ENCODE assay signal across 12 cellular contexts in genomic region chr13:98105929-98106336, GRCh38. TPM values are rescaled to one million over a fixed set of nuclear protein-coding genes. Genes with fewer than 3 reads are reported as not detected.
DNase-seq lines count a peak whose midpoint lies in the region; ATAC-seq and TF ChIP-seq lines count a peak whose summit lies in the region.
"Had no signal": no experiment of that assay in that cellular context is flagged by ENCODE, and none has a peak within 500 bp of the region (broad histone marks: within the 10 kb centered on the region; RNA-seq: fewer than 3 reads in every experiment).

No MANE protein-coding gene starts in this region.

- no peak overlapping the region for H2BK5ac ChIP-seq in H9 (ENCODE audit: insufficient read length, low read length)

- H2BK20ac ChIP-seq in H9 (ENCODE audit: low read depth, low read length, poor library complexity, severe bottlenecking), result no peak overlapping the region

- no peak overlapping the region for H3K4ac ChIP-seq in H9 (ENCODE audit: low read depth, low read length)

- H3K56ac ChIP-seq in H9 (ENCODE audit: insufficient read length, low read depth, low read length), result no peak overlapping the region

- intact Hi-C loops in left lung (cut with DNase I), result no loop called here
- intact Hi-C loops in natural killer cell (cut with micrococcal nuclease), result no loop called here

- H3K4me2 ChIP-seq in DND-41 (ENCODE audit: insufficient read depth, low read length) (no peak overlapping the region), H9 (ENCODE audit: insufficient read depth, insufficient read length, low read length) (no peak overlapping the region)

- WGBS in H9 (ENCODE audit: extremely low coverage, insufficient read length, low lambda C conversion rate), result no CpG with 5 or more reads among the region's 3 CpGs

- H3K9ac ChIP-seq in DND-41 (ENCODE audit: low read depth, low read length), result no peak overlapping the region
- H3K9ac ChIP-seq in H9 (ENCODE audit: extremely low read depth, insufficient read length, low read length), result no peak overlapping the region

- H3K4me3 Mint-ChIP-seq in H9 (no peak overlapping the region), natural killer cell (no peak overlapping the region)
- H3K4me3 Mint-ChIP-seq: natural killer cell treated with Interleukin-12 subunit alpha and Interleukin-12 subunit beta and Interleukin-15 and Interleukin-18, amount 100 ng/mL, for 72 hours had no signal

- H3K27me3 Mint-ChIP-seq in H9 (ENCODE audit: low read depth) (peaks cover 2% of the 10 kb centered on the region), natural killer cell (ENCODE audit: low read depth in 2 of 2) (peaks cover 0 to 9% of the 10 kb centered on the region in 2 donors)

- no peak overlapping the region for H2BK120ac ChIP-seq in H9 (ENCODE audit: low read depth, low read length, poor library complexity, severe bottlenecking)

- H4K8ac ChIP-seq in H9 (replicated peaks; ENCODE audit: insufficient read length, low read depth, low read length), result no peak overlapping the region

- H3K9me3 ChIP-seq in DND-41 (ENCODE audit: insufficient read depth, low read length, severe bottlenecking) (no peaks in the 10 kb centered on the region), left lung (no peaks in the 10 kb centered on the region), H9 (ENCODE audit: control insufficient read depth, low read depth, low read length) (no peaks in the 10 kb centered on the region)

- ATAC-seq in DND-41 (ENCODE audit: insufficient read depth, low read depth) (no peak), left lung (peak; percentile 66), natural killer cell (no peak)
- ATAC-seq: activated naive CD4-positive, alpha-beta T cell treated with anti-CD3 and anti-CD28 coated beads, Interleukin-2, amount 50 U/mL, for 72 hours had no signal

- no peak overlapping the region for H3K4me3 ChIP-seq in DND-41 (ENCODE audit: low read depth in 1 of 2, low read length in 2 of 2)
- H3K4me3 ChIP-seq in cardiac fibroblast (replicated peaks in 1 of 2; ENCODE audit: low read depth in 2 of 2, low read length in 2 of 2), result no peak overlapping the region
- H3K4me3 ChIP-seq in left lung, result no peak overlapping the region

- H3K27ac Mint-ChIP-seq in H9 (no peak overlapping the region), natural killer cell (no peak overlapping the region)
- H3K27ac Mint-ChIP-seq: activated naive CD4-positive, alpha-beta T cell treated with anti-CD3 and anti-CD28 coated beads, Interleukin-2, amount 50 U/mL, for 72 hours; natural killer cell treated with Interleukin-12 subunit alpha and Interleukin-12 subunit beta and Interleukin-15 and Interleukin-18, amount 100 ng/mL, for 72 hours had no signal

- H2BK12ac ChIP-seq in H9 (ENCODE audit: insufficient read length, low read depth, low read length), result no peak overlapping the region

- H3K14ac ChIP-seq in H9 (ENCODE audit: insufficient read depth, low read length), result no peak overlapping the region

- no peak overlapping the region for H3K18ac ChIP-seq in H9 (ENCODE audit: insufficient read length, low read depth, low read length)

- TF ChIP-seq CTCF in DND-41 (IDR thresholded peaks at IDR 0.05; ENCODE audit: borderline replicate concordance, extremely low read depth, low read length, poor library complexity, severe bottlenecking) (no peak), cardiac fibroblast (IDR thresholded peaks at IDR 0.05; ENCODE audit: low read depth, low read length) (no peak), left lung (IDR thresholded peaks at IDR 0.05) (no peak), H9 (conservative IDR thresholded peaks at IDR 0.05) (no peak), natural killer cell (IDR thresholded peaks at IDR 0.05) (no peak)

- no peaks in the 10 kb centered on the region for H3K4me1 ChIP-seq in DND-41 (ENCODE audit: insufficient read depth, low read length)
- H3K4me1 ChIP-seq in left lung, result peaks cover 0 to 5% of the 10 kb centered on the region in 2 donors
- no peaks in the 10 kb centered on the region for H3K4me1 ChIP-seq in H9 (ENCODE audit: insufficient read depth, low read length)

- no peak overlapping the region for H2AK5ac ChIP-seq in H9 (ENCODE audit: insufficient read length, low read length)

- no peak overlapping the region for H3T11ph ChIP-seq in H9 (ENCODE audit: low read length)

- no peaks in the 10 kb centered on the region for H4K20me1 ChIP-seq in DND-41 (ENCODE audit: insufficient read depth, low read length)
- H4K20me1 ChIP-seq in H9 (ENCODE audit: control insufficient read depth, insufficient read depth, insufficient read length), result no peaks in the 10 kb centered on the region

- H3K23ac ChIP-seq in H9 (ENCODE audit: insufficient read length, low read depth, low read length), result no peak overlapping the region

- H3K23me2 ChIP-seq in H9 (ENCODE audit: insufficient read length, low read depth, low read length, poor library complexity, severe bottlenecking), result no peaks in the 10 kb centered on the region

- H3K79me2 ChIP-seq in DND-41 (ENCODE audit: insufficient read depth, low read length) (no peaks in the 10 kb centered on the region), H9 (ENCODE audit: insufficient read depth, low read length) (no peaks in the 10 kb centered on the region)

- H2BK15ac ChIP-seq in H9 (ENCODE audit: low read depth, low read length), result no peak overlapping the region

- no peaks in the 10 kb centered on the region for H3K27me3 ChIP-seq in DND-41 (ENCODE audit: insufficient read depth, low read length, poor library complexity)
- no peaks in the 10 kb centered on the region for H3K27me3 ChIP-seq in left lung
- no peaks in the 10 kb centered on the region for H3K27me3 ChIP-seq in H9 (ENCODE audit: insufficient read depth, low read length)

- H3K4me1 Mint-ChIP-seq in H9, result peaks cover 15 to 18% of the 10 kb centered on the region in 2 experiments
- no peaks in the 10 kb centered on the region for H3K4me1 Mint-ChIP-seq in natural killer cell

- H4K5ac ChIP-seq in H9 (ENCODE audit: insufficient read length, low read depth, low read length), result no peak overlapping the region

- no peaks in the 10 kb centered on the region for H3K36me3 ChIP-seq in DND-41 (ENCODE audit: insufficient read depth, low read length)
- H3K36me3 ChIP-seq in left lung, result no peaks in the 10 kb centered on the region

- peaks cover 0 to 15% of the 10 kb centered on the region in 2 experiments; a peak in 2 of 5 replicates for H3K9me3 Mint-ChIP-seq in H9
- H3K9me3 Mint-ChIP-seq in natural killer cell, result no peaks in the 10 kb centered on the region
- H3K9me3 Mint-ChIP-seq: natural killer cell treated with Interleukin-12 subunit alpha and Interleukin-12 subunit beta and Interleukin-15 and Interleukin-18, amount 100 ng/mL, for 72 hours had no signal

- H3K79me1 ChIP-seq in H9 (ENCODE audit: insufficient read depth, low read depth, low read length, poor library complexity, severe bottlenecking), result no peaks in the 10 kb centered on the region

- peak; percentile 8 for DNase-seq in DND-41
- DNase-seq in NCI-H524 (lab: John Stamatoyannopoulos, UW), result peak; percentile 30 to 79
- DNase-seq in cardiac fibroblast (ENCODE audit: low read depth in 2 of 2), result peak; percentile 69 to 70
- no peak for DNase-seq in left lung
- DNase-seq in H9, result no peak
- no peak for DNase-seq in NCI-H1436 treated with DMSO at 0.1 percent for 48 hours (lab: John Stamatoyannopoulos, UW)
- no peak for DNase-seq in GM19238 (ENCODE audit: insufficient read length, low spot score)
- no peak for DNase-seq in natural killer cell
- DNase-seq: H7, NCI-H748 treated with DMSO at 0.1 percent for 48 hours had no signal

- H4K91ac ChIP-seq in H9 (ENCODE audit: insufficient read length, low read depth, low read length), result no peak overlapping the region

- H3K36me3 Mint-ChIP-seq in H9 (ENCODE audit: insufficient read depth in 1 of 3, low read depth in 3 of 3) (peaks cover 0 to 12% (median 0%) of the 10 kb centered on the region in 3 experiments; a peak in 3 of 7 replicates), natural killer cell (no peaks in the 10 kb centered on the region)
- H3K36me3 Mint-ChIP-seq: activated naive CD4-positive, alpha-beta T cell treated with anti-CD3 and anti-CD28 coated beads, Interleukin-2, amount 50 U/mL, for 72 hours; natural killer cell treated with Interleukin-12 subunit alpha and Interleukin-12 subunit beta and Interleukin-15 and Interleukin-18, amount 100 ng/mL, for 72 hours had no signal

- no peak overlapping the region for H2AFZ ChIP-seq in DND-41 (ENCODE audit: low read depth, low read length)
- H2AFZ ChIP-seq in H9 (ENCODE audit: low read length), result no peak overlapping the region

- H3K27ac ChIP-seq in DND-41 (ENCODE audit: low read length) (no peak overlapping the region), left lung (no peak overlapping the region), H9 (ENCODE audit: insufficient read length, low read depth, low read length) (no peak overlapping the region)

RNA-seq across cellular contexts. Expression of gene FARP1, which starts 37.0 kb away (rescaled TPM):
- total RNA-seq in left lung, result 100 to 1,000 TPM in 1 of 2 donors, 10 to 100 TPM in 1; 78.9 to 124 TPM
- total RNA-seq in H9 (2021), result 95.9 and 97.4 TPM in 2 replicates
- 1 to 10 TPM in 2 of 3 donors, under 1 TPM in 1; 0.71 to 1.2 (median 1.1) TPM for total RNA-seq in natural killer cell

Comparison
In these comparisons a context has a peak if more than half of its experiments do, and no peak if none do; other contexts are left out.
1. DNase-seq: peak in DND-41 (single experiment), NCI-H524 (2 of 2) and cardiac fibroblast (2 of 2); none in left lung (0 of 2), H9 (single experiment), NCI-H1436 treated with DMSO at 0.1 percent for 48 hours (single experiment), GM19238 (single experiment) and natural killer cell (single experiment).
2. RNA of gene FARP1, which starts 37.0 kb away (total RNA-seq): 78.9 to 124 TPM in left lung and 95.9 to 97.4 TPM in H9; 0.71 to 1.2 TPM in natural killer cell; every median in the first group is over 10 times any median in the second.